In genomic region chr5:78586251-78586650, GRCh38 we compare ENCODE assay signal across 9 cellular contexts.
DNase-seq lines count a peak whose midpoint lies in the region; ATAC-seq, FAIRE-seq and TF ChIP-seq lines count a peak whose summit lies in the region.
"Had no signal": no experiment of that assay in that cellular context is flagged by ENCODE, and none has a peak within 500 bp of the region (broad histone marks: within the 10 kb centered on the region; RNA-seq: fewer than 3 reads in every experiment).

No MANE protein-coding gene starts in this region.

- H3K4me1 Mint-ChIP-seq in activated naive CD8-positive, alpha-beta T cell treated with anti-CD3 and anti-CD28 coated beads, Interleukin-2, amount 50 U/mL, for 24 hours, result no peaks in the 10 kb centered on the region

- no peaks in the 10 kb centered on the region for H3K36me3 ChIP-seq in testis (ENCODE audit: low read depth, missing control alignments)

- TF ChIP-seq CTCF in AG04450 (IDR thresholded peaks at IDR 0.05; ENCODE audit: low read depth, low read length), result no peak
- TF ChIP-seq CTCF in testis (IDR thresholded peaks at IDR 0.05), result no peak
- no peak for TF ChIP-seq CTCF in D721Med (IDR thresholded peaks at IDR 0.05; ENCODE audit: insufficient read depth, missing control alignments)

- H3K9me3 Mint-ChIP-seq in activated naive CD8-positive, alpha-beta T cell treated with anti-CD3 and anti-CD28 coated beads, Interleukin-2, amount 50 U/mL, for 24 hours, result peaks cover 4% of the 10 kb centered on the region

- no peak for TF ChIP-seq POLR2A in testis (IDR thresholded peaks at IDR 0.05)

- intact Hi-C loops in testis (cut with DNase I; ENCODE audit: low total_unique reads), result no loop called here

- CTCF ChIA-PET in AG04450 (lab: Charles Lee), result no interaction called here

- H3K27me3 Mint-ChIP-seq in activated naive CD8-positive, alpha-beta T cell treated with anti-CD3 and anti-CD28 coated beads, Interleukin-2, amount 50 U/mL, for 24 hours, result peaks cover 3% of the 10 kb centered on the region

- peaks cover 7% of the 10 kb centered on the region for H3K4me1 ChIP-seq in testis

- peaks cover 2% of the 10 kb centered on the region; the same call in 1 of the 2 replicates for H3K9me3 ChIP-seq in AG04450 (ENCODE audit: control insufficient read depth, insufficient read depth, low read length)
- H3K9me3 ChIP-seq in testis, result no peaks in the 10 kb centered on the region

- POLR2A ChIA-PET in AG04450 (lab: Yijun Ruan, JAX), result interaction anchor here (1.0 kb wide), 1 partner anchor 62 kb away, joined by 3 read pairs; the partner anchor contains the start of gene LHFPL2

- H3K36me3 Mint-ChIP-seq in activated naive CD8-positive, alpha-beta T cell treated with anti-CD3 and anti-CD28 coated beads, Interleukin-2, amount 50 U/mL, for 24 hours (ENCODE audit: low read depth), result peaks cover 4% of the 10 kb centered on the region

- no peak overlapping the region for H3K4me3 Mint-ChIP-seq in activated naive CD8-positive, alpha-beta T cell treated with anti-CD3 and anti-CD28 coated beads, Interleukin-2, amount 50 U/mL, for 24 hours

- no peaks in the 10 kb centered on the region for H3K27me3 ChIP-seq in AG04450 (ENCODE audit: control insufficient read depth, insufficient read depth, low read length)
- H3K27me3 ChIP-seq in testis, result no peaks in the 10 kb centered on the region

- DNase-seq in AG04450 (ENCODE audit: low read depth, low spot score) (peak; percentile 96), HTR-8/SVneo (ENCODE audit: insufficient read length, low spot score) (peak; percentile 75), iris pigment epithelial cell (ENCODE audit: low read depth) (peak; percentile 100), testis (no peak), D721Med (ENCODE audit: insufficient read length, low spot score) (no peak), NCI-H2227 treated with DMSO at 0.1 percent for 48 hours (lab: John Stamatoyannopoulos, UW) (no peak)
- peak; percentile 4 for DNase-seq in activated naive CD8-positive, alpha-beta T cell treated with anti-CD3 and anti-CD28 coated beads, Interleukin-2, amount 50 U/mL, for 24 hours
- DNase-seq in central memory CD4-positive, alpha-beta T cell, result no peak
- DNase-seq: Karpas-422 had no signal

- no peak overlapping the region for H3K27ac Mint-ChIP-seq in activated naive CD8-positive, alpha-beta T cell treated with anti-CD3 and anti-CD28 coated beads, Interleukin-2, amount 50 U/mL, for 24 hours

- no peak for FAIRE-seq in HTR-8/SVneo (lab: Jason Lieb, UNC)
- FAIRE-seq in D721Med (lab: Jason Lieb, UNC), result no peak

- H3K4me3 ChIP-seq in AG04450 (ENCODE audit: low read depth, low read length), result no peak overlapping the region
- no peak overlapping the region for H3K4me3 ChIP-seq in testis

- ATAC-seq in activated naive CD8-positive, alpha-beta T cell treated with anti-CD3 and anti-CD28 coated beads, Interleukin-2, amount 50 U/mL, for 24 hours, result peak; percentile 87

- 88 to 93% methylated on average over 6 of the region's 6 CpGs for WGBS in testis, 2 donors

- peak overlapping the region; percentile 95 for H3K27ac ChIP-seq in AG04450 (ENCODE audit: low read depth, low read length)
- H3K27ac ChIP-seq in testis, result no peak overlapping the region

Comparison
In these comparisons a context has a peak if more than half of its experiments do, and no peak if none do; other contexts are left out.
1. DNase-seq: peak in AG04450 (single experiment), HTR-8/SVneo (single experiment), activated naive CD8-positive, alpha-beta T cell treated with anti-CD3 and anti-CD28 coated beads, Interleukin-2, amount 50 U/mL, for 24 hours (single experiment) and iris pigment epithelial cell (single experiment); none in central memory CD4-positive, alpha-beta T cell (single experiment), testis (single experiment), D721Med (single experiment) and NCI-H2227 treated with DMSO at 0.1 percent for 48 hours (single experiment).